Comparison of ENCODE assay signal across 23 cellular contexts in the genomic region with DNA sequence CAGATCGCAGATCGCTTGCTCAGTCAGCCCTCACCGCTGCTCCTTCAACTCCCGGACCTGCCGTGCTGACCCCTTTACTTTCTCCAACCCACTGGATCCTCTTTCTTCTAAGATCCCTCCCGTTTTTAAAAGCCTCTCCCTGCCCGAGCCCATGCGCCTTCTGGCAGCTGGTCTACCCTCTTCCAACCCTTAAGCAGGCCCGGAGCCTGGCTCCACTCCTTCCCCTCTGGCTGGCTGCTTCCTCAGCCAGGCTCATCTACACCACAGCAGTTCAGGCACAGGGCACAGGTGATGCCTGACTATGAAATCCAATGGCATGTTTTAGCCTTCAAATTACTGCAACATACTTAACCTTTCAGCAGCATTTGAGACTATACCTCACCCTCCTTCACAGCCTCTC.
DNase-seq lines count a peak whose midpoint lies in the region; ATAC-seq, FAIRE-seq and TF ChIP-seq lines count a peak whose summit lies in the region.
"Had no signal": no experiment of that assay in that cellular context is flagged by ENCODE, and none has a peak within 500 bp of the region (broad histone marks: within the 10 kb centered on the region; RNA-seq: fewer than 3 reads in every experiment).

No MANE protein-coding gene starts in this region.

- H4K20me1 ChIP-seq in GM23338 (replicated peaks; ENCODE audit: insufficient read depth) (no peaks in the 10 kb centered on the region), H1 (replicated peaks in 1 of 2; ENCODE audit: control insufficient read depth in 1 of 2, insufficient read depth in 2 of 2, low read length in 2 of 2) (no peaks in the 10 kb centered on the region)
- H4K20me1 ChIP-seq: BLaER1 treated with 17β-estradiol and CSF1 and Interleukin-3, amounts not matched to agents 10 nM and 100 nM had no signal

- H4K91ac ChIP-seq in H1 (replicated peaks; ENCODE audit: insufficient read length, low read length), result no peak overlapping the region

- H3K79me2 ChIP-seq in GM23338 (replicated peaks; ENCODE audit: insufficient read depth) (no peaks in the 10 kb centered on the region), H1 (ENCODE audit: control insufficient read depth in 1 of 2, insufficient read depth in 2 of 2, low read length in 2 of 2) (no peaks in the 10 kb centered on the region)

- peak overlapping the region; percentile 80 for H2AFZ ChIP-seq in GM23338
- H2AFZ ChIP-seq in H1 (ENCODE audit: low read length), result peak overlapping the region; percentile 22; the same call in 1 of the 2 replicates

- peaks cover 2% of the 10 kb centered on the region; the same call in 2 of the 3 replicates for H3K4me1 Mint-ChIP-seq in GM23338
- H3K4me1 Mint-ChIP-seq: CD14-positive monocyte; CD8-positive, alpha-beta memory T cell had no signal

- H3K9ac ChIP-seq in H1 (replicated peaks in 1 of 4; ENCODE audit: extremely low read depth in 1 of 4, low read depth in 3 of 4, low read length in 3 of 4), result no peak overlapping the region
- H3K9ac ChIP-seq: BLaER1 treated with 17β-estradiol and CSF1 and Interleukin-3, amounts not matched to agents 10 nM and 100 nM had no signal

- peaks cover 2% of the 10 kb centered on the region for H3K27me3 Mint-ChIP-seq in GM23338 (ENCODE audit: insufficient read depth, low read depth, poor library complexity)

- H3F3A ChIP-seq in GM23338 (replicated peaks; ENCODE audit: low read depth), result no peaks in the 10 kb centered on the region

- CTCF ChIA-PET in H1 (lab: Charles Lee; ENCODE audit: partially characterized antibody), result interaction anchor here (0.9 to 1.7 kb wide), 2 partner anchors 19 to 27 kb away, joined by 3 to 5 read pairs; no protein-coding TSS in a partner anchor

- H3K27ac Mint-ChIP-seq in GM23338, result no peak overlapping the region
- H3K27ac Mint-ChIP-seq: CD14-positive monocyte; CD4-positive, alpha-beta T cell; CD8-positive, alpha-beta memory T cell; H9 had no signal

- 0 out of 2 replicates have a peak, but pooled peaks cover 3% of the 10 kb centered on the region for H3K4me1 ChIP-seq in GM23338 (ENCODE audit: insufficient read depth)
- no peaks in the 10 kb centered on the region for H3K4me1 ChIP-seq in H1 (replicated peaks in 1 of 4; ENCODE audit: control insufficient read depth in 3 of 4, insufficient read depth in 4 of 4, low read length in 3 of 4)
- H3K4me1 ChIP-seq in spleen, result no peaks in the 10 kb centered on the region
- H3K4me1 ChIP-seq: A549, BE2C had no signal

- H2BK120ac ChIP-seq in H1 (replicated peaks; ENCODE audit: low read depth, low read length), result no peak overlapping the region

- H2AK5ac ChIP-seq in H1 (ENCODE audit: low read depth, low read length), result no peak overlapping the region

- H2BK20ac ChIP-seq in H1 (ENCODE audit: low read length), result no peak overlapping the region

- no peak overlapping the region for H2BK5ac ChIP-seq in H1 (ENCODE audit: low read depth, low read length)

- H3K36me3 Mint-ChIP-seq in GM23338 (ENCODE audit: low read depth), result no peaks in the 10 kb centered on the region
- H3K36me3 Mint-ChIP-seq: CD14-positive monocyte; CD8-positive, alpha-beta memory T cell had no signal

- H3K36me3 ChIP-seq in GM23338 (ENCODE audit: insufficient read depth) (no peaks in the 10 kb centered on the region), H1 (ENCODE audit: control insufficient read depth in 2 of 4, insufficient read depth in 4 of 4, low read length in 3 of 4) (no peaks in the 10 kb centered on the region), spleen (no peaks in the 10 kb centered on the region)
- H3K36me3 ChIP-seq: BE2C; BLaER1 treated with 17β-estradiol and CSF1 and Interleukin-3, amounts not matched to agents 10 nM and 100 nM had no signal

- H3K4me3 Mint-ChIP-seq in GM23338, result no peak overlapping the region
- H3K4me3 Mint-ChIP-seq: CD14-positive monocyte; CD4-positive, alpha-beta T cell; CD8-positive, alpha-beta memory T cell; H9 had no signal

- H3K4me2 ChIP-seq in GM23338 (no peak overlapping the region), H1 (ENCODE audit: insufficient read depth in 1 of 2, low read depth in 2 of 2, low read length in 2 of 2) (no peak overlapping the region)
- H3K4me2 ChIP-seq: A549; BLaER1 treated with 17β-estradiol and CSF1 and Interleukin-3, amounts not matched to agents 10 nM and 100 nM had no signal

- no peaks in the 10 kb centered on the region for H3K79me1 ChIP-seq in H1 (ENCODE audit: low read depth, low read length)

- DNase-seq in GM23338 (ENCODE audit: low spot score), result no peak
- DNase-seq in H1 (ENCODE audit: low read depth in 1 of 2, low spot score in 2 of 2), result no peak
- peak; percentile 43 for DNase-seq in spleen
- DNase-seq in SIG-M5 (lab: John Stamatoyannopoulos, UW), result no peak
- no peak for DNase-seq in NCI-H187 (lab: John Stamatoyannopoulos, UW)
- DNase-seq: 8988T; ACHN; AML-193; BE2C; CD4-positive, alpha-beta T cell; CD8-positive, alpha-beta memory T cell; DMS 273 treated with DMSO at 0.1 percent for 48 hours; DMS79; EL; GF-D8; H9 had no signal

- no peaks in the 10 kb centered on the region; the same call in 2 of the 3 replicates for H3K9me3 Mint-ChIP-seq in GM23338
- H3K9me3 Mint-ChIP-seq: CD4-positive, alpha-beta T cell; CD8-positive, alpha-beta memory T cell; H9 had no signal

- H3K23ac ChIP-seq in H1 (ENCODE audit: insufficient read length), result no peak overlapping the region

- H3K23me2 ChIP-seq in H1 (ENCODE audit: low read depth, low read length), result no peaks in the 10 kb centered on the region

- H4K8ac ChIP-seq in H1 (ENCODE audit: extremely low read depth, insufficient read depth, low read length), result no peak overlapping the region

- H4K5ac ChIP-seq in H1 (ENCODE audit: insufficient read length, low read depth, low read length), result no peak overlapping the region

- H3K56ac ChIP-seq in H1 (replicated peaks; ENCODE audit: insufficient read length, low read depth, low read length), result no peak overlapping the region

- H3K4me3 ChIP-seq in GM23338 (no peak overlapping the region), H1 (ENCODE audit: extremely low read depth in 1 of 4, insufficient read depth in 2 of 4, low read depth in 3 of 4, low read length in 4 of 4) (no peak overlapping the region), spleen (no peak overlapping the region)
- H3K4me3 ChIP-seq: A549; BLaER1 treated with 17β-estradiol and CSF1 and Interleukin-3, amounts not matched to agents 10 nM and 100 nM had no signal

- POLR2A ChIA-PET in H1 (lab: Charles Lee; ENCODE audit: partially characterized antibody), result no interaction called here

- TF ChIP-seq CTCF in GM23338 (conservative IDR thresholded peaks at IDR 0.05; ENCODE audit: low read depth in 2 of 2), result no peak
- no peak for TF ChIP-seq CTCF in H1 (IDR thresholded peaks at IDR 0.05; ENCODE audit: control extremely low read depth in 1 of 3, insufficient read depth in 1 of 3, low read depth in 1 of 3, low read length in 3 of 3)
- no peak for TF ChIP-seq CTCF in spleen (IDR thresholded peaks at IDR 0.05 in 8 of 11, conservative IDR thresholded peaks at IDR 0.05 in 3 of 11)

- TF ChIP-seq POLR2A in H1 (IDR thresholded peaks at IDR 0.05; ENCODE audit: control extremely low read depth in 1 of 2, low read depth in 2 of 2, low read length in 2 of 2), result no peak
- TF ChIP-seq POLR2A in spleen (IDR thresholded peaks at IDR 0.05), result no peak

- 0 out of 2 replicates have a peak overlapping the region, but pooled peaks have one; percentile 16 for H2BK15ac ChIP-seq in H1 (ENCODE audit: low read length)

- TF ChIP-seq RAD21 in H1 (IDR thresholded peaks at IDR 0.05 in 1 of 2, conservative IDR thresholded peaks at IDR 0.05 in 1 of 2; ENCODE audit: low read depth in 2 of 2, low read length in 2 of 2), result no peak

- H2BK12ac ChIP-seq in H1 (ENCODE audit: low read depth, low read length), result no peak overlapping the region

- H3K9me3 ChIP-seq in H1 (ENCODE audit: insufficient read depth in 2 of 2, low read depth in 1 of 2, low read length in 1 of 2) (no peaks in the 10 kb centered on the region), spleen (no peaks in the 10 kb centered on the region)
- H3K9me3 ChIP-seq: A549; BE2C; BLaER1 treated with 17β-estradiol and CSF1 and Interleukin-3, amounts not matched to agents 10 nM and 100 nM had no signal

- H3K14ac ChIP-seq in H1 (ENCODE audit: insufficient read length), result no peak overlapping the region

- TF ChIP-seq EP300 in H1 (IDR thresholded peaks at IDR 0.05; ENCODE audit: borderline replicate concordance in 1 of 2, low read depth in 2 of 2, low read length in 2 of 2), result no peak

- ATAC-seq in GM23338, result peak; percentile 53
- no peak for ATAC-seq in GM18858 (IDR thresholded peaks at IDR 0.05; ENCODE audit: unreplicated experiment)
- ATAC-seq: A549, HCT116 had no signal

- H3K4ac ChIP-seq in H1 (replicated peaks; ENCODE audit: insufficient read length, low read depth, low read length), result no peak overlapping the region

- no peaks in the 10 kb centered on the region for H3K27me3 ChIP-seq in GM23338 (ENCODE audit: insufficient read depth)
- H3K27me3 ChIP-seq in H1 (replicated peaks in 1 of 4; ENCODE audit: control insufficient read depth in 3 of 4, extremely low read depth in 1 of 4, insufficient read depth in 3 of 4, low read length in 3 of 4), result no peaks in the 10 kb centered on the region
- H3K27me3 ChIP-seq in spleen (replicated peaks in 1 of 7), result peaks cover 0 to 28% (median 0%) of the 10 kb centered on the region in 7 donors
- H3K27me3 ChIP-seq: BLaER1 treated with 17β-estradiol and CSF1 and Interleukin-3, amounts not matched to agents 10 nM and 100 nM had no signal

- H3K18ac ChIP-seq in H1 (ENCODE audit: extremely low read depth, low read length), result no peak overlapping the region

- no peaks in the 10 kb centered on the region for H3K9me2 ChIP-seq in GM23338 (ENCODE audit: insufficient read depth)

- intact Hi-C loops in spleen (cut with DNase I; ENCODE audit: low total_unique reads), result no loop called here

- 89% methylated on average over 9 of the region's 9 CpGs; no CpG with 5 or more reads in 1 of the 2 experiments for WGBS in H1 (ENCODE audit: extremely low coverage in 1 of 2, insufficient coverage in 1 of 2, insufficient read length in 1 of 2, insufficient replicate concordance in 2 of 2, low coverage in 1 of 2, low lambda C conversion rate in 2 of 2, missing lambda C conversion rate in 1 of 2), 2 experiments
- WGBS in spleen, 5 donors, result 81 to 87% (median 85%) methylated on average over 9 of the region's 9 CpGs

- H3K27ac ChIP-seq in GM23338 (ENCODE audit: low read depth), result no peak overlapping the region
- H3K27ac ChIP-seq in H1 (ENCODE audit: low read depth, low read length), result no peak overlapping the region
- no peak overlapping the region for H3K27ac ChIP-seq in spleen
- H3K27ac ChIP-seq: A549; BLaER1 treated with 17β-estradiol and CSF1 and Interleukin-3, amounts not matched to agents 10 nM and 100 nM had no signal

- FAIRE-seq in H1 (lab: Jason Lieb, UNC), result no peak
- FAIRE-seq: A549, GM12891, GM18507 had no signal

TF ChIP-seq in H1, 55 proteins besides CTCF, POLR2A, EP300 and RAD21 (continues in another document):
- TF ChIP-seq, protein P1, sequence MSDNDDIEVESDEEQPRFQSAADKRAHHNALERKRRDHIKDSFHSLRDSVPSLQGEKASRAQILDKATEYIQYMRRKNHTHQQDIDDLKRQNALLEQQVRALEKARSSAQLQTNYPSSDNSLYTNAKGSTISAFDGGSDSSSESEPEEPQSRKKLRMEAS (IDR thresholded peaks at IDR 0.05), result no peak
- TF ChIP-seq CBX8 (IDR thresholded peaks at IDR 0.05; ENCODE audit: borderline replicate concordance, low read depth, low read length) (no peak), KDM4A (IDR thresholded peaks at IDR 0.05; ENCODE audit: low read depth, low read length, severe bottlenecking) (no peak)
